ENCODE assay signal across 10 cellular contexts in genomic region chr15:80990955-80991354, GRCh38. TPM values are rescaled to one million over a fixed set of nuclear protein-coding genes. Genes with fewer than 3 reads are reported as not detected.
DNase-seq lines count a peak whose midpoint lies in the region; TF ChIP-seq lines count a peak whose summit lies in the region.
"Had no signal": no experiment of that assay in that cellular context is flagged by ENCODE, and none has a peak within 500 bp of the region (broad histone marks: within the 10 kb centered on the region; RNA-seq: fewer than 3 reads in every experiment).

No MANE protein-coding gene starts in this region.

- H3K23ac ChIP-seq in mesenchymal stem cell (ENCODE audit: low read length in 2 of 2): no peak overlapping the region

- TF ChIP-seq POLR2A in suprapubic skin (IDR thresholded peaks at IDR 0.05): no peak

- no peak overlapping the region for H3K14ac ChIP-seq in mesenchymal stem cell (ENCODE audit: low read length in 2 of 2)

- no peak overlapping the region for H2BK15ac ChIP-seq in mesenchymal stem cell (ENCODE audit: low read depth, poor library complexity, severe bottlenecking)

- DNase-seq in T-helper 2 cell treated with Interferon-gamma antibody and Interleukin-4, amounts not matched to agents 5 μg/mL and 100 μg/mL, for 36 hours (ENCODE audit: low spot score): no peak
- DNase-seq in T-helper 2 cell (no peak), mesenchymal stem cell (no peak), suprapubic skin (ENCODE audit: low spot score in 2 of 2) (no peak), endodermal cell (no peak), NCI-H2196 (lab: John Stamatoyannopoulos, UW; ENCODE audit: unreplicated experiment) (no peak), NCI-H2227 (lab: John Stamatoyannopoulos, UW; ENCODE audit: unreplicated experiment) (no peak)
- no peak for DNase-seq in activated T-helper 1 cell treated with anti-CD3 and anti-CD28 coated beads, Interleukin-12 subunit alpha, Interleukin-12 subunit beta, Interleukin-2, Interleukin-4 antibody, amounts not matched to agents 30 ng/mL and 10 ng/mL and 1 ng/mL, durations not matched to agents 14 hours and 24 hours and 36 hours (ENCODE audit: low spot score)
- DNase-seq: stimulated activated CD4-positive, alpha-beta T cell treated with anti-CD3 and anti-CD28 coated beads, Interleukin-4, amount 100 ng/mL, for 1 hour had no signal

- TF ChIP-seq CTCF in suprapubic skin (IDR thresholded peaks at IDR 0.05) (no peak), endodermal cell (conservative IDR thresholded peaks at IDR 0.05) (no peak)

- H2AFZ ChIP-seq in mesenchymal stem cell (ENCODE audit: low read depth, low read length): no peak overlapping the region

- intact Hi-C loops in activated T-helper 1 cell treated with anti-CD3 and anti-CD28 coated beads, Interleukin-12 subunit alpha, Interleukin-12 subunit beta, Interleukin-2, Interleukin-4 antibody, amounts not matched to agents 30 ng/mL and 10 ng/mL and 1 ng/mL, durations not matched to agents 14 hours and 24 hours and 36 hours (cut with micrococcal nuclease): loop anchor here (1.0 kb wide), 3 partner anchors 9 to 333 kb away; partner anchors contain the start of genes STARD5 and TLNRD1

- no peak overlapping the region for H3K4ac ChIP-seq in mesenchymal stem cell (ENCODE audit: low read depth in 1 of 2, low read length in 2 of 2)

- H3K4me1 ChIP-seq in mesenchymal stem cell (ENCODE audit: control insufficient read depth, insufficient read depth, low read depth, low read length): no peaks in the 10 kb centered on the region
- peaks cover 48% of the 10 kb centered on the region for H3K4me1 ChIP-seq in suprapubic skin
- H3K4me1 ChIP-seq in endodermal cell (ENCODE audit: control insufficient read depth, insufficient read depth, low read length): no peaks in the 10 kb centered on the region

- H3K9me3 ChIP-seq in mesenchymal stem cell (ENCODE audit: control insufficient read depth, low read length): no peaks in the 10 kb centered on the region
- no peaks in the 10 kb centered on the region for H3K9me3 ChIP-seq in suprapubic skin
- H3K9me3 ChIP-seq in endodermal cell (ENCODE audit: control insufficient read depth, low read length): no peaks in the 10 kb centered on the region

- no peak overlapping the region for H2BK12ac ChIP-seq in mesenchymal stem cell (ENCODE audit: low read length in 2 of 2)

- 92% methylated on average over 1 of the region's 1 CpG for WGBS in mesenchymal stem cell
- 93% methylated on average over 1 of the region's 1 CpG for WGBS in suprapubic skin
- 80% methylated on average over 1 of the region's 1 CpG; no CpG with 5 or more reads in 1 of the 2 experiments for WGBS in endodermal cell (ENCODE audit: insufficient coverage in 1 of 2, insufficient read length in 1 of 2), 2 experiments

- H3K36me3 ChIP-seq in mesenchymal stem cell (ENCODE audit: control insufficient read depth in 1 of 2, insufficient read depth in 2 of 2, low read depth in 1 of 2, low read length in 2 of 2) (peaks cover 0 to 4% of the 10 kb centered on the region in 2 experiments), suprapubic skin (no peaks in the 10 kb centered on the region), endodermal cell (ENCODE audit: control insufficient read depth, insufficient read depth, low read length) (peaks cover 2% of the 10 kb centered on the region)

- H3K18ac ChIP-seq in mesenchymal stem cell (ENCODE audit: low read depth in 1 of 2, low read length in 2 of 2): no peak overlapping the region

- H4K91ac ChIP-seq in mesenchymal stem cell (ENCODE audit: low read length): no peak overlapping the region

- H3K27me3 Mint-ChIP-seq in T-helper 2 cell treated with Interferon-gamma antibody and Interleukin-4, amounts not matched to agents 5 μg/mL and 100 μg/mL, for 36 hours (ENCODE audit: low read depth): no peaks in the 10 kb centered on the region
- no peaks in the 10 kb centered on the region for H3K27me3 Mint-ChIP-seq in activated T-helper 1 cell treated with anti-CD3 and anti-CD28 coated beads, Interleukin-12 subunit alpha, Interleukin-12 subunit beta, Interleukin-2, Interleukin-4 antibody, amounts not matched to agents 30 ng/mL and 10 ng/mL and 1 ng/mL, durations not matched to agents 14 hours and 24 hours and 36 hours (ENCODE audit: insufficient read depth)
- H3K27me3 Mint-ChIP-seq in endodermal cell (ENCODE audit: insufficient read depth): no peaks in the 10 kb centered on the region

- H3K4me2 ChIP-seq in mesenchymal stem cell (ENCODE audit: low read length, poor library complexity, severe bottlenecking): no peak overlapping the region

- H4K8ac ChIP-seq in mesenchymal stem cell (ENCODE audit: low read length): no peak overlapping the region

- H3K4me3 ChIP-seq in mesenchymal stem cell (ENCODE audit: insufficient read depth in 1 of 2, low read depth in 1 of 2, low read length in 2 of 2): peak overlapping the region in 1 of 2 experiments; percentile 77
- no peak overlapping the region for H3K4me3 ChIP-seq in suprapubic skin
- H3K4me3 ChIP-seq in endodermal cell (ENCODE audit: low read length): no peak overlapping the region

- no peaks in the 10 kb centered on the region for H3K27me3 ChIP-seq in mesenchymal stem cell (ENCODE audit: control insufficient read depth in 1 of 2, insufficient read depth in 1 of 2, low read length in 2 of 2)
- no peaks in the 10 kb centered on the region for H3K27me3 ChIP-seq in suprapubic skin
- H3K27me3 ChIP-seq in endodermal cell (ENCODE audit: control insufficient read depth, insufficient read depth, low read length, poor library complexity, severe bottlenecking): no peaks in the 10 kb centered on the region

- no peak overlapping the region for H2BK5ac ChIP-seq in mesenchymal stem cell (ENCODE audit: low read depth, low read length, poor library complexity, severe bottlenecking)

- peak overlapping the region; percentile 96 for H3K9ac ChIP-seq in mesenchymal stem cell (ENCODE audit: low read length)
- H3K9ac ChIP-seq in endodermal cell (ENCODE audit: extremely low read depth, low read length, poor library complexity, severe bottlenecking): no peak overlapping the region

- no peak for TF ChIP-seq EP300 in suprapubic skin (IDR thresholded peaks at IDR 0.05)

- no peak overlapping the region for H3K27ac ChIP-seq in mesenchymal stem cell (ENCODE audit: low read length, poor library complexity, severe bottlenecking)
- peak overlapping the region; percentile 92 for H3K27ac ChIP-seq in suprapubic skin
- H3K27ac ChIP-seq in endodermal cell (ENCODE audit: low read depth, low read length): no peak overlapping the region

- H2AK5ac ChIP-seq in mesenchymal stem cell (ENCODE audit: low read length, severe bottlenecking): no peak overlapping the region

- peaks cover 21% of the 10 kb centered on the region for H3K36me3 Mint-ChIP-seq in T-helper 2 cell treated with Interferon-gamma antibody and Interleukin-4, amounts not matched to agents 5 μg/mL and 100 μg/mL, for 36 hours (ENCODE audit: low read depth)
- H3K36me3 Mint-ChIP-seq in activated T-helper 1 cell treated with anti-CD3 and anti-CD28 coated beads, Interleukin-12 subunit alpha, Interleukin-12 subunit beta, Interleukin-2, Interleukin-4 antibody, amounts not matched to agents 30 ng/mL and 10 ng/mL and 1 ng/mL, durations not matched to agents 14 hours and 24 hours and 36 hours (ENCODE audit: low read depth): peaks cover 15% of the 10 kb centered on the region
- no peaks in the 10 kb centered on the region for H3K36me3 Mint-ChIP-seq in endodermal cell (ENCODE audit: low read depth)

- H3K4me1 Mint-ChIP-seq in T-helper 2 cell treated with Interferon-gamma antibody and Interleukin-4, amounts not matched to agents 5 μg/mL and 100 μg/mL, for 36 hours (ENCODE audit: low read depth): peaks cover 44% of the 10 kb centered on the region
- peaks cover 55% of the 10 kb centered on the region for H3K4me1 Mint-ChIP-seq in activated T-helper 1 cell treated with anti-CD3 and anti-CD28 coated beads, Interleukin-12 subunit alpha, Interleukin-12 subunit beta, Interleukin-2, Interleukin-4 antibody, amounts not matched to agents 30 ng/mL and 10 ng/mL and 1 ng/mL, durations not matched to agents 14 hours and 24 hours and 36 hours (ENCODE audit: low read depth)
- peaks cover 26% of the 10 kb centered on the region for H3K4me1 Mint-ChIP-seq in endodermal cell

- no peak overlapping the region for H2BK120ac ChIP-seq in mesenchymal stem cell (ENCODE audit: low read depth, low read length)

- peak overlapping the region; percentile 96 for H3K4me3 Mint-ChIP-seq in T-helper 2 cell treated with Interferon-gamma antibody and Interleukin-4, amounts not matched to agents 5 μg/mL and 100 μg/mL, for 36 hours
- peak overlapping the region; percentile 9 for H3K4me3 Mint-ChIP-seq in activated T-helper 1 cell treated with anti-CD3 and anti-CD28 coated beads, Interleukin-12 subunit alpha, Interleukin-12 subunit beta, Interleukin-2, Interleukin-4 antibody, amounts not matched to agents 30 ng/mL and 10 ng/mL and 1 ng/mL, durations not matched to agents 14 hours and 24 hours and 36 hours
- no peak overlapping the region for H3K4me3 Mint-ChIP-seq in endodermal cell

- H3K79me1 ChIP-seq in mesenchymal stem cell (replicated peaks; ENCODE audit: low read length, poor library complexity, severe bottlenecking): peaks cover 3% of the 10 kb centered on the region

- H3K9me3 Mint-ChIP-seq in T-helper 2 cell treated with Interferon-gamma antibody and Interleukin-4, amounts not matched to agents 5 μg/mL and 100 μg/mL, for 36 hours: peaks cover under 1% of the 10 kb centered on the region
- no peaks in the 10 kb centered on the region for H3K9me3 Mint-ChIP-seq in activated T-helper 1 cell treated with anti-CD3 and anti-CD28 coated beads, Interleukin-12 subunit alpha, Interleukin-12 subunit beta, Interleukin-2, Interleukin-4 antibody, amounts not matched to agents 30 ng/mL and 10 ng/mL and 1 ng/mL, durations not matched to agents 14 hours and 24 hours and 36 hours
- H3K9me3 Mint-ChIP-seq in endodermal cell: no peaks in the 10 kb centered on the region
- H3K9me3 Mint-ChIP-seq: activated naive CD4-positive, alpha-beta T cell treated with anti-CD3 and anti-CD28 coated beads for 36 hours had no signal

- H3K27ac Mint-ChIP-seq in T-helper 2 cell treated with Interferon-gamma antibody and Interleukin-4, amounts not matched to agents 5 μg/mL and 100 μg/mL, for 36 hours: peak overlapping the region; percentile 64
- H3K27ac Mint-ChIP-seq in activated T-helper 1 cell treated with anti-CD3 and anti-CD28 coated beads, Interleukin-12 subunit alpha, Interleukin-12 subunit beta, Interleukin-2, Interleukin-4 antibody, amounts not matched to agents 30 ng/mL and 10 ng/mL and 1 ng/mL, durations not matched to agents 14 hours and 24 hours and 36 hours: no peak overlapping the region
- no peak overlapping the region for H3K27ac Mint-ChIP-seq in endodermal cell

RNA-seq across cellular contexts. Expression of gene MESD, which starts 1.3 kb away (rescaled TPM):
- 29.5 and 30.2 TPM in 2 replicates for total RNA-seq in activated T-helper 1 cell treated with anti-CD3 and anti-CD28 coated beads, Interleukin-12 subunit alpha, Interleukin-12 subunit beta, Interleukin-2, Interleukin-4 antibody, amounts not matched to agents 30 ng/mL and 10 ng/mL and 1 ng/mL, durations not matched to agents 14 hours and 24 hours and 36 hours
- polyA plus RNA-seq in mesenchymal stem cell (2013, experiment 1 of 2): 31.1 TPM
- 31.8 TPM for polyA plus RNA-seq in mesenchymal stem cell (2013, experiment 2 of 2)
- total RNA-seq in suprapubic skin (10 to 100 TPM; 14.1 to 38.2 (median 24.7) TPM), endodermal cell (10 to 100 TPM; 31.7 to 35.8 TPM)
- polyA plus RNA-seq in endodermal cell (2013, experiment 1 of 2): 31.8 TPM
- polyA plus RNA-seq in endodermal cell (2013, experiment 2 of 2): 31.8 TPM

RNA-seq across cellular contexts. Expression of gene TLNRD1, which starts 9.8 kb away (rescaled TPM):
- 30.2 and 30.8 TPM in 2 replicates for total RNA-seq in activated T-helper 1 cell treated with anti-CD3 and anti-CD28 coated beads, Interleukin-12 subunit alpha, Interleukin-12 subunit beta, Interleukin-2, Interleukin-4 antibody, amounts not matched to agents 30 ng/mL and 10 ng/mL and 1 ng/mL, durations not matched to agents 14 hours and 24 hours and 36 hours
- 8.8 TPM for polyA plus RNA-seq in mesenchymal stem cell (2013, experiment 1 of 2)
- polyA plus RNA-seq in mesenchymal stem cell (2013, experiment 2 of 2): 9.0 TPM
- total RNA-seq in suprapubic skin (10 to 100 TPM in 3 of 4 donors, 1 to 10 TPM in 1; 9.4 to 16.6 (median 11.5) TPM), endodermal cell (10 to 100 TPM; 25.1 to 28.2 TPM)
- polyA plus RNA-seq in endodermal cell (2013, experiment 1 of 2): 14.4 TPM
- 14.3 TPM for polyA plus RNA-seq in endodermal cell (2013, experiment 2 of 2)
